In genomic region chr1:161164901-161165620, GRCh38 we compare ENCODE assay signal across 9 cellular contexts. TPM values are rescaled to one million over a fixed set of nuclear protein-coding genes. Genes with fewer than 3 reads are reported as not detected.
DNase-seq lines count a peak whose midpoint lies in the region; ATAC-seq and TF ChIP-seq lines count a peak whose summit lies in the region.
"Had no signal": no experiment of that assay in that cellular context is flagged by ENCODE, and none has a peak within 500 bp of the region (broad histone marks: within the 10 kb centered on the region; RNA-seq: fewer than 3 reads in every experiment).

No MANE protein-coding gene starts in this region.

- no peak overlapping the region for H2AK5ac ChIP-seq in neuronal stem cell (ENCODE audit: low read depth, low read length)

- no peak for TF ChIP-seq CTCF in OCI-LY3 (IDR thresholded peaks at IDR 0.05; ENCODE audit: low read depth, low read length)

- no peak overlapping the region for H4K91ac ChIP-seq in neuronal stem cell (ENCODE audit: low read depth, low read length, poor library complexity)

- H3K79me1 ChIP-seq in neuronal stem cell (ENCODE audit: low read depth, low read length), result peaks cover 7% of the 10 kb centered on the region

- peaks cover 8% of the 10 kb centered on the region for H3K79me2 ChIP-seq in OCI-LY3 (ENCODE audit: low read length)

- H4K20me1 ChIP-seq in OCI-LY3 (ENCODE audit: insufficient read depth, low read length), result no peaks in the 10 kb centered on the region

- no peak overlapping the region for H3K18ac ChIP-seq in neuronal stem cell (ENCODE audit: low read length)

- H2BK120ac ChIP-seq in neuronal stem cell (ENCODE audit: low read depth, low read length), result no peak overlapping the region

- no CpG with 5 or more reads among the region's 14 CpGs for WGBS in neuronal stem cell (ENCODE audit: extremely low coverage in 2 of 2, insufficient read length in 2 of 2, insufficient replicate concordance in 1 of 2), 2 donors

- no peak overlapping the region for H3K14ac ChIP-seq in neuronal stem cell (ENCODE audit: low read length)

- peaks cover 8 to 78% (median 36%) of the 10 kb centered on the region in 4 donors for H3K4me1 Mint-ChIP-seq in CD4-positive, CD25-positive, alpha-beta regulatory T cell

- H2AFZ ChIP-seq in OCI-LY3 (ENCODE audit: low read depth, low read length) (no peak overlapping the region), neuronal stem cell (ENCODE audit: low read length) (no peak overlapping the region)

- ATAC-seq in CD4-positive, CD25-positive, alpha-beta regulatory T cell (ENCODE audit: low read depth in 2 of 2), result no peak
- ATAC-seq in HG03159 (IDR thresholded peaks at IDR 0.05; ENCODE audit: unreplicated experiment), result no peak

- peak overlapping the region; percentile 30 for H2BK5ac ChIP-seq in neuronal stem cell (ENCODE audit: low read length)

- H3K27me3 ChIP-seq in CD4-positive, CD25-positive, alpha-beta regulatory T cell (ENCODE audit: control insufficient read depth, insufficient read depth, low read length), result no peaks in the 10 kb centered on the region
- no peaks in the 10 kb centered on the region for H3K27me3 ChIP-seq in OCI-LY3 (ENCODE audit: low read depth, low read length)
- no peaks in the 10 kb centered on the region for H3K27me3 ChIP-seq in endocrine pancreas (ENCODE audit: control insufficient read depth, insufficient read depth, low read length)
- no peaks in the 10 kb centered on the region for H3K27me3 ChIP-seq in neuronal stem cell (ENCODE audit: control insufficient read depth in 3 of 3, insufficient read depth in 3 of 3, low read depth in 1 of 3, low read length in 3 of 3)

- H3K27me3 Mint-ChIP-seq in CD4-positive, CD25-positive, alpha-beta regulatory T cell, result no peaks in the 10 kb centered on the region

- no peak overlapping the region for H4K8ac ChIP-seq in neuronal stem cell (ENCODE audit: low read depth, low read length)

- H3K27ac ChIP-seq in CD4-positive, CD25-positive, alpha-beta regulatory T cell (ENCODE audit: insufficient read depth, low read length, poor library complexity, severe bottlenecking), result peak overlapping the region; percentile 93
- H3K27ac ChIP-seq in OCI-LY3 (ENCODE audit: low read length), result peak overlapping the region; percentile 62; the same call in 1 of the 2 replicates
- H3K27ac ChIP-seq in neuronal stem cell (replicated peaks; ENCODE audit: low read length), result no peak overlapping the region

- peak overlapping the region; percentile 99 for H3K27ac Mint-ChIP-seq in CD4-positive, CD25-positive, alpha-beta regulatory T cell

- H3K23ac ChIP-seq in neuronal stem cell (ENCODE audit: low read depth, low read length, poor library complexity), result no peak overlapping the region

- H3K4me1 ChIP-seq in CD4-positive, CD25-positive, alpha-beta regulatory T cell (ENCODE audit: control insufficient read depth, insufficient read depth, low read length, poor library complexity, severe bottlenecking), result peaks cover 47% of the 10 kb centered on the region
- H3K4me1 ChIP-seq in OCI-LY3 (ENCODE audit: low read length) (peaks cover 18% of the 10 kb centered on the region), endocrine pancreas (ENCODE audit: control insufficient read depth, insufficient read depth, low read length) (peaks cover 3% of the 10 kb centered on the region), neuronal stem cell (ENCODE audit: control insufficient read depth in 2 of 2, insufficient read depth in 1 of 2, low read depth in 1 of 2, low read length in 2 of 2) (peaks cover 6 to 7% of the 10 kb centered on the region in 2 donors)

- no peaks in the 10 kb centered on the region for H3K9me3 ChIP-seq in CD4-positive, CD25-positive, alpha-beta regulatory T cell (ENCODE audit: control insufficient read depth in 2 of 2, low read length in 2 of 2)
- no peaks in the 10 kb centered on the region for H3K9me3 ChIP-seq in OCI-LY3 (ENCODE audit: insufficient read depth, low read length)
- no peaks in the 10 kb centered on the region for H3K9me3 ChIP-seq in endocrine pancreas (ENCODE audit: control insufficient read depth, low read length)
- no peaks in the 10 kb centered on the region for H3K9me3 ChIP-seq in neuronal stem cell (replicated peaks in 1 of 2; ENCODE audit: control insufficient read depth in 2 of 2, insufficient read depth in 1 of 2, low read depth in 1 of 2, low read length in 2 of 2)
- H3K9me3 ChIP-seq: mucosa of descending colon had no signal

- H3K4me2 ChIP-seq in OCI-LY3 (ENCODE audit: low read length) (peak overlapping the region; percentile 91), neuronal stem cell (ENCODE audit: insufficient read depth, low read length, poor library complexity, severe bottlenecking) (no peak overlapping the region)

- H2BK15ac ChIP-seq in neuronal stem cell (ENCODE audit: low read length), result no peak overlapping the region

- H3K4me3 ChIP-seq in CD4-positive, CD25-positive, alpha-beta regulatory T cell (ENCODE audit: low read depth, low read length), result peak overlapping the region; percentile 84
- H3K4me3 ChIP-seq in OCI-LY3 (ENCODE audit: low read length), result peak overlapping the region; percentile 80
- H3K4me3 ChIP-seq in endocrine pancreas (ENCODE audit: control insufficient read depth, insufficient read depth, low read length), result peak overlapping the region; percentile 47
- peak overlapping the region in 1 of 2 donors; percentile 67 for H3K4me3 ChIP-seq in neuronal stem cell (ENCODE audit: low read length in 2 of 2)

- peak overlapping the region; percentile 64 to 97 (median 92) for H3K4me3 Mint-ChIP-seq in CD4-positive, CD25-positive, alpha-beta regulatory T cell

- H3K36me3 Mint-ChIP-seq in CD4-positive, CD25-positive, alpha-beta regulatory T cell, result peaks cover 35% of the 10 kb centered on the region

- no peak overlapping the region for H3K4ac ChIP-seq in neuronal stem cell (ENCODE audit: low read length)

- peak overlapping the region; percentile 81 for H3K9ac ChIP-seq in OCI-LY3 (ENCODE audit: low read length)
- no peak overlapping the region for H3K9ac ChIP-seq in endocrine pancreas (ENCODE audit: control insufficient read depth, insufficient read depth, low read length)
- no peak overlapping the region for H3K9ac ChIP-seq in neuronal stem cell (ENCODE audit: low read depth, low read length, poor library complexity)

- DNase-seq in CD4-positive, CD25-positive, alpha-beta regulatory T cell, result no peak
- DNase-seq in neuronal stem cell (ENCODE audit: low spot score) (no peak), GM19238 (ENCODE audit: insufficient read length, low spot score) (no peak), DMS79 treated with DMSO at 0.1 percent for 48 hours (lab: John Stamatoyannopoulos, UW) (no peak)
- no peak for DNase-seq in stimulated activated naive CD4-positive, alpha-beta T cell (lab: John Stamatoyannopoulos, UW)

- H3K9me3 Mint-ChIP-seq in CD4-positive, CD25-positive, alpha-beta regulatory T cell, result no peaks in the 10 kb centered on the region

- H3K36me3 ChIP-seq in CD4-positive, CD25-positive, alpha-beta regulatory T cell (ENCODE audit: control insufficient read depth, insufficient read depth, low read length), result peaks cover 20% of the 10 kb centered on the region
- peaks cover 27% of the 10 kb centered on the region for H3K36me3 ChIP-seq in OCI-LY3 (replicated peaks; ENCODE audit: low read depth, low read length)
- H3K36me3 ChIP-seq in endocrine pancreas (ENCODE audit: control insufficient read depth, insufficient read depth, low read length), result no peaks in the 10 kb centered on the region
- peaks cover 36 to 58% of the 10 kb centered on the region in 2 donors for H3K36me3 ChIP-seq in neuronal stem cell (replicated peaks in 1 of 2; ENCODE audit: control insufficient read depth in 2 of 2, insufficient read depth in 2 of 2, low read length in 2 of 2)

- H2BK12ac ChIP-seq in neuronal stem cell (ENCODE audit: low read length), result no peak overlapping the region

RNA-seq across cellular contexts. Expression of gene PPOX, which starts 1.2 kb away (rescaled TPM):
- 45.3 TPM for total RNA-seq in CD4-positive, CD25-positive, alpha-beta regulatory T cell
- polyA plus RNA-seq in CD4-positive, CD25-positive, alpha-beta regulatory T cell, result 10 to 100 TPM; 18.0 to 32.9 (median 22.3) TPM
- polyA plus RNA-seq in neuronal stem cell (2013, experiment 1 of 2), result 20.3 TPM
- 19.5 TPM for polyA plus RNA-seq in neuronal stem cell (2013, experiment 2 of 2)

RNA-seq across cellular contexts. Expression of gene USP21, which starts 5.8 kb away (rescaled TPM):
- total RNA-seq in CD4-positive, CD25-positive, alpha-beta regulatory T cell, result 36.9 TPM
- 10 to 100 TPM; 18.8 to 27.0 (median 22.1) TPM for polyA plus RNA-seq in CD4-positive, CD25-positive, alpha-beta regulatory T cell
- 42.1 TPM for polyA plus RNA-seq in neuronal stem cell (2013, experiment 1 of 2)
- 40.4 TPM for polyA plus RNA-seq in neuronal stem cell (2013, experiment 2 of 2)

RNA-seq across cellular contexts. Expression of gene UFC1, which starts 11.3 kb away (rescaled TPM):
- 115 TPM for total RNA-seq in CD4-positive, CD25-positive, alpha-beta regulatory T cell
- polyA plus RNA-seq in CD4-positive, CD25-positive, alpha-beta regulatory T cell, result 100 to 1,000 TPM; 147 to 188 (median 171) TPM
- polyA plus RNA-seq in neuronal stem cell (2013, experiment 1 of 2), result 122 TPM
- polyA plus RNA-seq in neuronal stem cell (2013, experiment 2 of 2), result 120 TPM

RNA-seq across cellular contexts. Expression of gene B4GALT3, which starts 12.2 kb away (rescaled TPM):
- total RNA-seq in CD4-positive, CD25-positive, alpha-beta regulatory T cell, result 68.1 TPM
- polyA plus RNA-seq in CD4-positive, CD25-positive, alpha-beta regulatory T cell, result 100 to 1,000 TPM in 1 of 4 donors, 10 to 100 TPM in 3; 75.6 to 104 (median 84.9) TPM
- 46.6 TPM for polyA plus RNA-seq in neuronal stem cell (2013, experiment 1 of 2)
- polyA plus RNA-seq in neuronal stem cell (2013, experiment 2 of 2), result 44.4 TPM

RNA-seq across cellular contexts. Expression of gene DEDD, which starts 32.6 kb away (rescaled TPM):
- 40.9 TPM for total RNA-seq in CD4-positive, CD25-positive, alpha-beta regulatory T cell
- polyA plus RNA-seq in CD4-positive, CD25-positive, alpha-beta regulatory T cell, result 10 to 100 TPM; 39.5 to 46.4 (median 41.8) TPM
- 25.2 TPM for polyA plus RNA-seq in neuronal stem cell (2013, experiment 1 of 2)
- polyA plus RNA-seq in neuronal stem cell (2013, experiment 2 of 2), result 24.7 TPM
